8 cellular contexts compared by ENCODE assay signal in genomic region chr1:87330201-87330953, GRCh38. TPM values are rescaled to one million over a fixed set of nuclear protein-coding genes. Genes with fewer than 3 reads are reported as not detected.
A peak's percentile ranks its signal among the peaks of the same experiment; 100 is the strongest.
DNase-seq lines count a peak whose midpoint lies in the region; ATAC-seq and TF ChIP-seq lines count a peak whose summit lies in the region.

No MANE protein-coding gene starts in this region.

- H3K4me1 ChIP-seq in neutrophil (ENCODE audit: control insufficient read depth in 1 of 2, insufficient read depth in 1 of 2, low read depth in 1 of 2, low read length in 1 of 2), result peaks cover 53 to 55% of the 10 kb centered on the region in 2 experiments

- DNase-seq in G401 (ENCODE audit: low spot score), result peak; percentile 56
- DNase-seq in MG63, result peak; percentile 8
- DNase-seq in activated T-cell treated with anti-CD3 and anti-CD28 coated beads, Interleukin-2, amount 50 U/mL, for 72 hours, result peak; percentile 8 to 19
- peak; percentile 60 for DNase-seq in globus pallidus (ENCODE audit: low spot score)
- DNase-seq in HuH-7.5 (ENCODE audit: low spot score), result no peak
- no peak for DNase-seq in DMS153 (lab: John Stamatoyannopoulos, UW)
- DNase-seq in stimulated activated CD4-positive, alpha-beta T cell treated with anti-CD3 and anti-CD28 coated beads, Interleukin-4, amount 100 ng/mL, for 1 hour, result no peak

- H3K36me3 ChIP-seq in MG63 (peaks cover 12% of the 10 kb centered on the region), neutrophil (peaks cover 16% of the 10 kb centered on the region)

- H3K27me3 Mint-ChIP-seq in activated T-cell treated with anti-CD3 and anti-CD28 coated beads, Interleukin-2, amount 50 U/mL, for 72 hours (ENCODE audit: low read depth), result peaks cover 33% of the 10 kb centered on the region

- in situ Hi-C loops in G401 (cut with HindIII; ENCODE audit: low sequenced_read_pairs), result no loop called here

- H3K9me3 ChIP-seq in MG63, result no peaks in the 10 kb centered on the region
- H3K9me3 ChIP-seq in neutrophil, result no peaks in the 10 kb centered on the region

- H3K4me3 ChIP-seq in MG63 (peak overlapping the region; percentile 81), neutrophil (ENCODE audit: low read depth in 1 of 2, low read length in 1 of 2) (peak overlapping the region; percentile 79 to 81)

- peak overlapping the region; percentile 96 for H3K27ac Mint-ChIP-seq in activated T-cell treated with anti-CD3 and anti-CD28 coated beads, Interleukin-2, amount 50 U/mL, for 72 hours

- H3K27ac ChIP-seq in neutrophil, result peak overlapping the region; percentile 91

- H3K9me3 Mint-ChIP-seq in activated T-cell treated with anti-CD3 and anti-CD28 coated beads, Interleukin-2, amount 50 U/mL, for 72 hours, result no peaks in the 10 kb centered on the region

- H3K4me1 Mint-ChIP-seq in activated T-cell treated with anti-CD3 and anti-CD28 coated beads, Interleukin-2, amount 50 U/mL, for 72 hours (ENCODE audit: low read depth), result peaks cover 60% of the 10 kb centered on the region

- H3K36me3 Mint-ChIP-seq in activated T-cell treated with anti-CD3 and anti-CD28 coated beads, Interleukin-2, amount 50 U/mL, for 72 hours (ENCODE audit: insufficient read depth in 2 of 2), result peaks cover 7 to 16% of the 10 kb centered on the region in 2 donors

- no peak for TF ChIP-seq CTCF in neutrophil (IDR thresholded peaks at IDR 0.05)

- H3K4me3 Mint-ChIP-seq in activated T-cell treated with anti-CD3 and anti-CD28 coated beads, Interleukin-2, amount 50 U/mL, for 72 hours, result peak overlapping the region; percentile 80 to 95

- H3K27me3 ChIP-seq in MG63, result no peaks in the 10 kb centered on the region
- no peaks in the 10 kb centered on the region for H3K27me3 ChIP-seq in neutrophil

- no peak for ATAC-seq in activated T-cell treated with anti-CD3 and anti-CD28 coated beads, Interleukin-2, amount 50 U/mL, for 72 hours (replicated peaks in 1 of 2)

RNA-seq across cellular contexts. Expression of gene LMO4, which starts 1.7 kb away (rescaled TPM):
- 0.24 and 1.7 TPM in 2 replicates for total RNA-seq in G401 (2014; rRNA removed; shearing (Covaris generic))
- total RNA-seq in MG63 (2014; rRNA removed; shearing (Covaris generic); ENCODE audit: low replicate concordance), result 41.3 and 57.4 TPM in 2 replicates
- total RNA-seq in activated T-cell treated with anti-CD3 and anti-CD28 coated beads, Interleukin-2, amount 50 U/mL, for 72 hours, result 10 to 100 TPM; 28.9 to 31.8 TPM

Comparison
In these comparisons a context has a peak if more than half of its experiments do, and no peak if none do; other contexts are left out.
1. DNase-seq: peak in G401 (single experiment), MG63 (single experiment), activated T-cell treated with anti-CD3 and anti-CD28 coated beads, Interleukin-2, amount 50 U/mL, for 72 hours (2 of 2) and globus pallidus (single experiment); none in HuH-7.5 (single experiment), DMS153 (single experiment) and stimulated activated CD4-positive, alpha-beta T cell treated with anti-CD3 and anti-CD28 coated beads, Interleukin-4, amount 100 ng/mL, for 1 hour (single experiment).
2. RNA of gene LMO4, which starts 1.7 kb away (total RNA-seq): 41.3 to 57.4 TPM in MG63 and 28.9 to 31.8 TPM in activated T-cell treated with anti-CD3 and anti-CD28 coated beads, Interleukin-2, amount 50 U/mL, for 72 hours; 0.24 to 1.7 TPM in G401; every median in the first group is over 10 times any median in the second.